11 cellular contexts compared by ENCODE assay signal in genomic region chr17:82613283-82614094, GRCh38. TPM values are rescaled to one million over a fixed set of nuclear protein-coding genes. Genes with fewer than 3 reads are reported as not detected.
DNase-seq lines count a peak whose midpoint lies in the region; ATAC-seq and TF ChIP-seq lines count a peak whose summit lies in the region.
"Had no signal": no experiment of that assay in that cellular context is flagged by ENCODE, and none has a peak within 500 bp of the region (broad histone marks: within the 10 kb centered on the region; RNA-seq: fewer than 3 reads in every experiment).

No MANE protein-coding gene starts in this region.

- H3K36me3 Mint-ChIP-seq in H9 (ENCODE audit: insufficient read depth in 1 of 3, low read depth in 3 of 3) (peaks cover 32 to 82% (median 73%) of the 10 kb centered on the region in 3 experiments), glutamatergic neuron (ENCODE audit: unreplicated experiment) (no peaks in the 10 kb centered on the region), neural crest cell (ENCODE audit: low read depth) (peaks cover 40% of the 10 kb centered on the region)

- no peak overlapping the region for H3K23ac ChIP-seq in H9 (ENCODE audit: insufficient read length, low read depth, low read length)

- H4K5ac ChIP-seq in H9 (ENCODE audit: insufficient read length, low read depth, low read length) = no peak overlapping the region

- H2BK20ac ChIP-seq in H9 (ENCODE audit: low read depth, low read length, poor library complexity, severe bottlenecking) = no peak overlapping the region

- no peak overlapping the region for H2AFZ ChIP-seq in H9 (ENCODE audit: low read length)

- no peak overlapping the region for H2BK120ac ChIP-seq in H9 (ENCODE audit: low read depth, low read length, poor library complexity, severe bottlenecking)

- H3K27me3 Mint-ChIP-seq in H9 (ENCODE audit: low read depth) (no peaks in the 10 kb centered on the region; the same call in 1 of the 2 replicates), glutamatergic neuron (ENCODE audit: unreplicated experiment) (peaks cover 9% of the 10 kb centered on the region), neural crest cell (ENCODE audit: low read depth) (no peaks in the 10 kb centered on the region)

- no peak overlapping the region for H3K14ac ChIP-seq in H9 (ENCODE audit: insufficient read depth, low read length)

- no peak overlapping the region for H3K27ac ChIP-seq in H9 (ENCODE audit: insufficient read length, low read depth, low read length)
- H3K27ac ChIP-seq: adrenal gland, ovary, thoracic aorta had no signal

- no peak overlapping the region for H3K18ac ChIP-seq in H9 (ENCODE audit: insufficient read length, low read depth, low read length)

- no peaks in the 10 kb centered on the region for H3K79me1 ChIP-seq in H9 (ENCODE audit: insufficient read depth, low read depth, low read length, poor library complexity, severe bottlenecking)

- no peaks in the 10 kb centered on the region for H4K20me1 ChIP-seq in H9 (ENCODE audit: control insufficient read depth, insufficient read depth, insufficient read length)

- H3K79me2 ChIP-seq in H9 (ENCODE audit: insufficient read depth, low read length) = no peaks in the 10 kb centered on the region

- peak; percentile 77 for DNase-seq in H9
- DNase-seq in NCI-H510A treated with DMSO at 0.1 percent for 48 hours (lab: John Stamatoyannopoulos, UW) = peak; percentile 85
- peak; percentile 41 for DNase-seq in glutamatergic neuron
- DNase-seq in neural crest cell (ENCODE audit: low read depth, low spot score) = no peak
- no peak for DNase-seq in NCI-H2227 (lab: John Stamatoyannopoulos, UW; ENCODE audit: unreplicated experiment)
- no peak for DNase-seq in NCI-H2029 (lab: John Stamatoyannopoulos, UW)
- DNase-seq: adrenal gland, NCI-H69, ovary had no signal

- no peak overlapping the region for H2BK15ac ChIP-seq in H9 (ENCODE audit: low read depth, low read length)

- no peaks in the 10 kb centered on the region for H3K9me3 ChIP-seq in H9 (ENCODE audit: control insufficient read depth, low read depth, low read length)
- H3K9me3 ChIP-seq: adrenal gland, ovary, thoracic aorta had no signal

- no peaks in the 10 kb centered on the region for H3K27me3 ChIP-seq in H9 (ENCODE audit: insufficient read depth, low read length)
- H3K27me3 ChIP-seq: adrenal gland, ovary had no signal

- H4K91ac ChIP-seq in H9 (ENCODE audit: insufficient read length, low read depth, low read length) = no peak overlapping the region

- H3K9me3 Mint-ChIP-seq in H9 (no peaks in the 10 kb centered on the region; a peak in 2 of 5 replicates), glutamatergic neuron (ENCODE audit: unreplicated experiment) (peaks cover 2% of the 10 kb centered on the region), neural crest cell (no peaks in the 10 kb centered on the region)

- no peak overlapping the region for H3K4me2 ChIP-seq in H9 (ENCODE audit: insufficient read depth, insufficient read length, low read length)

- H2BK5ac ChIP-seq in H9 (ENCODE audit: insufficient read length, low read length) = no peak overlapping the region

- no peak overlapping the region for H2BK12ac ChIP-seq in H9 (ENCODE audit: insufficient read length, low read depth, low read length)

- no CpG with 5 or more reads among the region's 37 CpGs for WGBS in H9 (ENCODE audit: extremely low coverage, insufficient read length, low lambda C conversion rate)

- H3K56ac ChIP-seq in H9 (ENCODE audit: insufficient read length, low read depth, low read length) = no peak overlapping the region

- no peak for ATAC-seq in GM21381 (IDR thresholded peaks at IDR 0.05; ENCODE audit: unreplicated experiment)

- H3T11ph ChIP-seq in H9 (ENCODE audit: low read length) = no peak overlapping the region

- H3K4me1 Mint-ChIP-seq in H9 (peaks cover 0 to 4% of the 10 kb centered on the region in 2 experiments; a peak in 1 of 4 replicates), glutamatergic neuron (ENCODE audit: low read depth, unreplicated experiment) (peaks cover 22% of the 10 kb centered on the region), neural crest cell (peaks cover 9% of the 10 kb centered on the region)

- no peaks in the 10 kb centered on the region for H3K23me2 ChIP-seq in H9 (ENCODE audit: insufficient read length, low read depth, low read length, poor library complexity, severe bottlenecking)

- no peak overlapping the region for H3K9ac ChIP-seq in H9 (ENCODE audit: extremely low read depth, insufficient read length, low read length)

- peak overlapping the region in 2 of 3 experiments; percentile 79 to 93; a peak in 4 of 7 replicates for H3K27ac Mint-ChIP-seq in H9
- H3K27ac Mint-ChIP-seq in glutamatergic neuron (ENCODE audit: unreplicated experiment) = peak overlapping the region; percentile 66
- no peak overlapping the region for H3K27ac Mint-ChIP-seq in neural crest cell (ENCODE audit: unreplicated experiment)

- H3K4ac ChIP-seq in H9 (ENCODE audit: low read depth, low read length) = no peak overlapping the region

- no peak overlapping the region for H4K8ac ChIP-seq in H9 (replicated peaks; ENCODE audit: insufficient read length, low read depth, low read length)

- no peak overlapping the region for H2AK5ac ChIP-seq in H9 (ENCODE audit: insufficient read length, low read length)

- TF ChIP-seq CTCF in H9 (conservative IDR thresholded peaks at IDR 0.05) (peak; percentile 29; the same call in 2 of the 3 replicates), glutamatergic neuron (IDR thresholded peaks at IDR 0.05; ENCODE audit: partially characterized antibody, unreplicated experiment) (no peak), neural crest cell (conservative IDR thresholded peaks at IDR 0.05) (peak; percentile 17)

- no peaks in the 10 kb centered on the region for H3K4me1 ChIP-seq in H9 (ENCODE audit: insufficient read depth, low read length)

- H3K4me3 Mint-ChIP-seq in H9 (no peak overlapping the region), glutamatergic neuron (ENCODE audit: unreplicated experiment) (no peak overlapping the region), neural crest cell (no peak overlapping the region)

RNA-seq across cellular contexts. Expression of gene WDR45B, which starts 34.8 kb away (rescaled TPM):
- 105 and 110 TPM in 2 replicates for total RNA-seq in H9 (2021)
- 60.4 TPM for total RNA-seq in glutamatergic neuron (ENCODE audit: unreplicated experiment)
- 57.1 and 64.6 TPM in 2 replicates for total RNA-seq in neural crest cell

Comparison
In these comparisons a context has a peak if more than half of its experiments do, and no peak if none do; other contexts are left out.
1. DNase-seq: peak in H9 (single experiment), NCI-H510A treated with DMSO at 0.1 percent for 48 hours (single experiment) and glutamatergic neuron (single experiment); none in neural crest cell (single experiment), NCI-H2227 (single experiment) and NCI-H2029 (single experiment).